18 cellular contexts compared by ENCODE assay signal in genomic region chr7:77245015-77245755, GRCh38. TPM values are rescaled to one million over a fixed set of nuclear protein-coding genes. Genes with fewer than 3 reads are reported as not detected.
DNase-seq lines count a peak whose midpoint lies in the region; ATAC-seq and TF ChIP-seq lines count a peak whose summit lies in the region.
"Had no signal": no experiment of that assay in that cellular context is flagged by ENCODE, and none has a peak within 500 bp of the region (broad histone marks: within the 10 kb centered on the region; RNA-seq: fewer than 3 reads in every experiment).

No MANE protein-coding gene starts in this region.

- H3K4me2 ChIP-seq in mesenchymal stem cell (ENCODE audit: low read length, poor library complexity, severe bottlenecking) (no peak overlapping the region), MM.1S (ENCODE audit: low read depth, low read length) (no peak overlapping the region)
- H3K4me2 ChIP-seq: BLaER1 had no signal

- H4K8ac ChIP-seq in mesenchymal stem cell (ENCODE audit: low read length): no peak overlapping the region

- peak overlapping the region; percentile 28 for H3K9ac ChIP-seq in mesenchymal stem cell (ENCODE audit: low read length)
- H3K9ac ChIP-seq in stomach smooth muscle (ENCODE audit: low read length in 2 of 2): no peak overlapping the region
- no peak overlapping the region for H3K9ac ChIP-seq in MM.1S (ENCODE audit: low read length)
- H3K9ac ChIP-seq: BLaER1 had no signal

- no peaks in the 10 kb centered on the region for H4K20me1 ChIP-seq in MM.1S (ENCODE audit: insufficient read depth, low read length)
- H4K20me1 ChIP-seq: BLaER1 had no signal

- H2AK5ac ChIP-seq in mesenchymal stem cell (ENCODE audit: low read length, severe bottlenecking): no peak overlapping the region

- H2BK120ac ChIP-seq in mesenchymal stem cell (ENCODE audit: low read depth, low read length): no peak overlapping the region

- H3K4me3 ChIP-seq in esophagus muscularis mucosa (no peak overlapping the region), mesenchymal stem cell (ENCODE audit: insufficient read depth in 1 of 2, low read depth in 1 of 2, low read length in 2 of 2) (no peak overlapping the region), stomach smooth muscle (ENCODE audit: low read length in 2 of 2) (peak overlapping the region; percentile 10 to 16), MM.1S (ENCODE audit: low read length) (no peak overlapping the region)
- H3K4me3 ChIP-seq: BLaER1, coronary artery had no signal

- H3K27ac ChIP-seq in esophagus muscularis mucosa (replicated peaks in 1 of 4) (peak overlapping the region; percentile 56 to 85 (median 79)), mesenchymal stem cell (ENCODE audit: low read length, poor library complexity, severe bottlenecking) (no peak overlapping the region), stomach smooth muscle (ENCODE audit: low read length) (peak overlapping the region; percentile 24), MM.1S (ENCODE audit: low read length) (no peak overlapping the region)
- H3K27ac ChIP-seq: BLaER1, coronary artery had no signal

- TF ChIP-seq POLR2A in esophagus muscularis mucosa (IDR thresholded peaks at IDR 0.05; ENCODE audit: low read depth): no peak

- no peak overlapping the region for H4K91ac ChIP-seq in mesenchymal stem cell (ENCODE audit: low read length)

- H2AFZ ChIP-seq in mesenchymal stem cell (ENCODE audit: low read depth, low read length) (peak overlapping the region; percentile 77), MM.1S (ENCODE audit: low read length) (no peak overlapping the region)

- no peaks in the 10 kb centered on the region for H3K36me3 ChIP-seq in esophagus muscularis mucosa
- no peaks in the 10 kb centered on the region for H3K36me3 ChIP-seq in mesenchymal stem cell (ENCODE audit: control insufficient read depth in 1 of 2, insufficient read depth in 2 of 2, low read depth in 1 of 2, low read length in 2 of 2)
- H3K36me3 ChIP-seq in stomach smooth muscle (ENCODE audit: control insufficient read depth in 2 of 2, insufficient read depth in 2 of 2, low read length in 2 of 2): no peaks in the 10 kb centered on the region
- no peaks in the 10 kb centered on the region for H3K36me3 ChIP-seq in MM.1S (replicated peaks; ENCODE audit: insufficient read depth, low read length)

- no peaks in the 10 kb centered on the region for H3F3A ChIP-seq in MM.1S (ENCODE audit: insufficient read depth, low read length)

- H3K4ac ChIP-seq in mesenchymal stem cell (ENCODE audit: low read depth in 1 of 2, low read length in 2 of 2): no peak overlapping the region

- no peak for TF ChIP-seq CTCF in esophagus muscularis mucosa (IDR thresholded peaks at IDR 0.05)
- TF ChIP-seq CTCF in MM.1S (IDR thresholded peaks at IDR 0.05; ENCODE audit: low read length): no peak

- 64% methylated on average over 7 of the region's 7 CpGs for WGBS in esophagus muscularis mucosa
- 62% methylated on average over 7 of the region's 7 CpGs for WGBS in mesenchymal stem cell

- no peak overlapping the region for H3K14ac ChIP-seq in mesenchymal stem cell (ENCODE audit: low read length in 2 of 2)

- no peaks in the 10 kb centered on the region for H3K79me1 ChIP-seq in mesenchymal stem cell (replicated peaks; ENCODE audit: low read length, poor library complexity, severe bottlenecking)

- H2BK15ac ChIP-seq in mesenchymal stem cell (ENCODE audit: low read depth, poor library complexity, severe bottlenecking): no peak overlapping the region

- H2BK12ac ChIP-seq in mesenchymal stem cell (ENCODE audit: low read length in 2 of 2): peak overlapping the region in 1 of 2 experiments; percentile 100

- no peak for TF ChIP-seq EP300 in esophagus muscularis mucosa (IDR thresholded peaks at IDR 0.05)

- H3K4me1 ChIP-seq in esophagus muscularis mucosa: peaks cover 16 to 59% (median 54%) of the 10 kb centered on the region in 4 donors
- H3K4me1 ChIP-seq in mesenchymal stem cell (ENCODE audit: control insufficient read depth, insufficient read depth, low read depth, low read length): peaks cover 2% of the 10 kb centered on the region
- peaks cover 19% of the 10 kb centered on the region for H3K4me1 ChIP-seq in stomach smooth muscle (ENCODE audit: control insufficient read depth, insufficient read depth, low read length)
- no peaks in the 10 kb centered on the region for H3K4me1 ChIP-seq in MM.1S (ENCODE audit: low read length)
- H3K4me1 ChIP-seq: BLaER1 had no signal

- H3K27me3 ChIP-seq in esophagus muscularis mucosa (no peaks in the 10 kb centered on the region), mesenchymal stem cell (ENCODE audit: control insufficient read depth in 1 of 2, insufficient read depth in 1 of 2, low read length in 2 of 2) (no peaks in the 10 kb centered on the region), stomach smooth muscle (ENCODE audit: control insufficient read depth in 1 of 2, insufficient read depth in 2 of 2, low read length in 2 of 2) (no peaks in the 10 kb centered on the region), MM.1S (replicated peaks; ENCODE audit: insufficient read depth, low read length) (no peaks in the 10 kb centered on the region)
- H3K27me3 ChIP-seq: BLaER1 had no signal

- intact Hi-C loops in esophagus muscularis mucosa (cut with DNase I): loop anchor here (5.0 kb wide), 3 partner anchors 48 to 118 kb away; partner anchors contain the start of gene FGL2

- DNase-seq in MV-4-11 (lab: John Stamatoyannopoulos, UW) (peak; percentile 61), esophagus muscularis mucosa (ENCODE audit: extremely low spot score) (no peak), mesenchymal stem cell (no peak), NCI-H1694 treated with DMSO at 0.1 percent for 48 hours (lab: John Stamatoyannopoulos, UW) (no peak), MM.1S (no peak)
- DNase-seq: activated CD4-positive, alpha-beta T cell treated with anti-CD3 and anti-CD28 coated beads, Interleukin-2, amount 50 U/mL, for 48 hours; anterior cingulate cortex; DMS79; NCI-H2029 treated with DMSO at 0.1 percent for 48 hours; NCI-H69; RPMI8226 had no signal

- H3K18ac ChIP-seq in mesenchymal stem cell (ENCODE audit: low read depth in 1 of 2, low read length in 2 of 2): peak overlapping the region in 1 of 2 experiments; percentile 72

- H2BK5ac ChIP-seq in mesenchymal stem cell (ENCODE audit: low read depth, low read length, poor library complexity, severe bottlenecking): no peak overlapping the region

- no peaks in the 10 kb centered on the region for H3K9me2 ChIP-seq in MM.1S (replicated peaks; ENCODE audit: insufficient read depth, low read length)

- no peaks in the 10 kb centered on the region for H3K79me2 ChIP-seq in MM.1S (ENCODE audit: low read length)

- no peak for ATAC-seq in GM21529 (IDR thresholded peaks at IDR 0.05; ENCODE audit: unreplicated experiment)
- no peak for ATAC-seq in GM19035 (IDR thresholded peaks at IDR 0.05; ENCODE audit: unreplicated experiment)
- ATAC-seq: esophagus mucosa had no signal

- H3K23ac ChIP-seq in mesenchymal stem cell (ENCODE audit: low read length in 2 of 2): peak overlapping the region in 1 of 2 experiments; percentile 93

- H3K9me3 ChIP-seq in esophagus muscularis mucosa (no peaks in the 10 kb centered on the region), mesenchymal stem cell (ENCODE audit: control insufficient read depth, low read length) (no peaks in the 10 kb centered on the region), stomach smooth muscle (ENCODE audit: control insufficient read depth in 2 of 2, low read length in 2 of 2) (no peaks in the 10 kb centered on the region), MM.1S (replicated peaks; ENCODE audit: insufficient read depth, low read length) (no peaks in the 10 kb centered on the region)
- H3K9me3 ChIP-seq: BLaER1 had no signal

RNA-seq across cellular contexts. Expression of gene FGL2, which starts 45.6 kb away (rescaled TPM):
- 100 to 1,000 TPM; 217 to 349 (median 305) TPM for total RNA-seq in esophagus muscularis mucosa
- 0.69 TPM for polyA plus RNA-seq in mesenchymal stem cell (2013, experiment 1 of 2)
- 0.82 TPM for polyA plus RNA-seq in mesenchymal stem cell (2013, experiment 2 of 2)
- total RNA-seq: neural crest cell had no signal

Comparison
In these comparisons a context has a peak if more than half of its experiments do, and no peak if none do; other contexts are left out.
1. H3K27ac ChIP-seq: peak in esophagus muscularis mucosa (4 of 4) and stomach smooth muscle (single experiment); none in mesenchymal stem cell (single experiment) and MM.1S (single experiment).
2. H3K4me3 ChIP-seq: peak in stomach smooth muscle (2 of 2); none in esophagus muscularis mucosa (0 of 4), mesenchymal stem cell (0 of 2) and MM.1S (single experiment).